12 cellular contexts compared by ENCODE assay signal in genomic region chr17:78672880-78673371, GRCh38.
DNase-seq lines count a peak whose midpoint lies in the region; ATAC-seq and TF ChIP-seq lines count a peak whose summit lies in the region.
"Had no signal": no experiment of that assay in that cellular context is flagged by ENCODE, and none has a peak within 500 bp of the region (broad histone marks: within the 10 kb centered on the region; RNA-seq: fewer than 3 reads in every experiment).

No MANE protein-coding gene starts in this region.

- peaks cover 25% of the 10 kb centered on the region for H3K4me1 Mint-ChIP-seq in stimulated activated effector memory CD8-positive, alpha-beta T cell treated with anti-CD3 and anti-CD28 coated beads, Interleukin-12 subunit alpha, Interleukin-12 subunit beta, amount 100 ng/mL, for 72 hours

- H3K9me3 Mint-ChIP-seq in stimulated activated effector memory CD8-positive, alpha-beta T cell treated with anti-CD3 and anti-CD28 coated beads, Interleukin-12 subunit alpha, Interleukin-12 subunit beta, amount 100 ng/mL, for 72 hours = no peaks in the 10 kb centered on the region

- DNase-seq in activated effector memory CD4-positive, alpha-beta T cell treated with anti-CD3 and anti-CD28 coated beads, Interleukin-2, amount 50 U/mL, for 16 hours = peak; percentile 58
- DNase-seq in activated effector memory CD4-positive, alpha-beta T cell treated with Interleukin-2 at 50 U/mL for 16 hours = no peak
- peak; percentile 45 for DNase-seq in glomerular visceral epithelial cell (ENCODE audit: extremely low spot score)
- no peak for DNase-seq in stimulated activated effector memory CD8-positive, alpha-beta T cell treated with anti-CD3 and anti-CD28 coated beads, Interleukin-12 subunit alpha, Interleukin-12 subunit beta, amount 100 ng/mL, for 72 hours (ENCODE audit: low spot score in 2 of 2)
- no peak for DNase-seq in HK-2 (ENCODE audit: unreplicated experiment)
- no peak for DNase-seq in NCI-H526 (lab: John Stamatoyannopoulos, UW)
- DNase-seq: DMS79 treated with DMSO at 0.1 percent for 48 hours, NCI-H1417 treated with DMSO at 0.1 percent for 48 hours, NCI-H526 treated with DMSO at 0.1 percent for 48 hours, upper lobe of left lung had no signal

- H3K4me3 Mint-ChIP-seq in stimulated activated effector memory CD8-positive, alpha-beta T cell treated with anti-CD3 and anti-CD28 coated beads, Interleukin-12 subunit alpha, Interleukin-12 subunit beta, amount 100 ng/mL, for 72 hours = no peak overlapping the region

- ATAC-seq in SK-N-SH treated with all-trans-retinoic acid at 6 μM for 48 hours = peak; percentile 78
- ATAC-seq in stimulated activated effector memory CD8-positive, alpha-beta T cell treated with anti-CD3 and anti-CD28 coated beads, Interleukin-12 subunit alpha, Interleukin-12 subunit beta, amount 100 ng/mL, for 72 hours = no peak
- no peak for ATAC-seq in HG02610 (IDR thresholded peaks at IDR 0.05; ENCODE audit: unreplicated experiment)

- H3K27ac Mint-ChIP-seq in stimulated activated effector memory CD8-positive, alpha-beta T cell treated with anti-CD3 and anti-CD28 coated beads, Interleukin-12 subunit alpha, Interleukin-12 subunit beta, amount 100 ng/mL, for 72 hours = peak overlapping the region; percentile 92

- H3K36me3 Mint-ChIP-seq in stimulated activated effector memory CD8-positive, alpha-beta T cell treated with anti-CD3 and anti-CD28 coated beads, Interleukin-12 subunit alpha, Interleukin-12 subunit beta, amount 100 ng/mL, for 72 hours = peaks cover 96% of the 10 kb centered on the region

TF ChIP-seq in SK-N-SH treated with all-trans-retinoic acid at 6 μM for 48 hours, 23 proteins besides CTCF, POLR2A, EP300 and RAD21:
- no peak for TF ChIP-seq ZNF565 (CRISPR knock-in tag; conservative IDR thresholded peaks at IDR 0.05; ENCODE audit: low read depth)
- no peak for TF ChIP-seq SNAI2 (CRISPR knock-in tag; IDR thresholded peaks at IDR 0.05)
- no peak for TF ChIP-seq TOX (CRISPR knock-in tag; IDR thresholded peaks at IDR 0.05; ENCODE audit: borderline replicate concordance)
- TF ChIP-seq OSR1 (CRISPR knock-in tag; IDR thresholded peaks at IDR 0.05) = no peak
- TF ChIP-seq ZNF70 (CRISPR knock-in tag; IDR thresholded peaks at IDR 0.05) = no peak
- no peak for TF ChIP-seq ZNF8 (CRISPR knock-in tag; IDR thresholded peaks at IDR 0.05)
- no peak for TF ChIP-seq TCF4 (CRISPR knock-in tag; IDR thresholded peaks at IDR 0.05; ENCODE audit: borderline replicate concordance)
- no peak for TF ChIP-seq GLIS3 (CRISPR knock-in tag; IDR thresholded peaks at IDR 0.05)
- TF ChIP-seq ISL1 (CRISPR knock-in tag; IDR thresholded peaks at IDR 0.05) = no peak
- no peak for TF ChIP-seq CSRNP3 (CRISPR knock-in tag; IDR thresholded peaks at IDR 0.05)
- TF ChIP-seq ARNTL (CRISPR knock-in tag; IDR thresholded peaks at IDR 0.05; ENCODE audit: borderline replicate concordance, low read depth) = no peak
- TF ChIP-seq ZFP3 (CRISPR knock-in tag; IDR thresholded peaks at IDR 0.05) = no peak
- no peak for TF ChIP-seq ZC3H10 (CRISPR knock-in tag; IDR thresholded peaks at IDR 0.05)
- no peak for TF ChIP-seq RARB (CRISPR knock-in tag; IDR thresholded peaks at IDR 0.05)
- no peak for TF ChIP-seq TSHZ2 (CRISPR knock-in tag; IDR thresholded peaks at IDR 0.05)
- no peak for TF ChIP-seq ESRRG (CRISPR knock-in tag; IDR thresholded peaks at IDR 0.05)
- no peak for TF ChIP-seq ZFP30 (CRISPR knock-in tag; IDR thresholded peaks at IDR 0.05)
- no peak for TF ChIP-seq BACH2 (CRISPR knock-in tag; IDR thresholded peaks at IDR 0.05; ENCODE audit: borderline replicate concordance)
- TF ChIP-seq POU6F1 (CRISPR knock-in tag; IDR thresholded peaks at IDR 0.05; ENCODE audit: borderline replicate concordance, low read depth) = no peak
- TF ChIP-seq PPARA (CRISPR knock-in tag; IDR thresholded peaks at IDR 0.05; ENCODE audit: borderline replicate concordance) = no peak
TF ChIP-seq in SK-N-SH treated with all-trans-retinoic acid at 6 μM for 48 hours: peak in this region for 0.

Comparison
In these comparisons a context has a peak if more than half of its experiments do, and no peak if none do; other contexts are left out.
1. DNase-seq: peak in activated effector memory CD4-positive, alpha-beta T cell treated with anti-CD3 and anti-CD28 coated beads, Interleukin-2, amount 50 U/mL, for 16 hours (single experiment) and glomerular visceral epithelial cell (single experiment); none in activated effector memory CD4-positive, alpha-beta T cell treated with Interleukin-2 at 50 U/mL for 16 hours (single experiment), stimulated activated effector memory CD8-positive, alpha-beta T cell treated with anti-CD3 and anti-CD28 coated beads, Interleukin-12 subunit alpha, Interleukin-12 subunit beta, amount 100 ng/mL, for 72 hours (0 of 2), HK-2 (single experiment) and NCI-H526 (0 of 2).